ENCODE assay signal across 12 cellular contexts in the genomic region with DNA sequence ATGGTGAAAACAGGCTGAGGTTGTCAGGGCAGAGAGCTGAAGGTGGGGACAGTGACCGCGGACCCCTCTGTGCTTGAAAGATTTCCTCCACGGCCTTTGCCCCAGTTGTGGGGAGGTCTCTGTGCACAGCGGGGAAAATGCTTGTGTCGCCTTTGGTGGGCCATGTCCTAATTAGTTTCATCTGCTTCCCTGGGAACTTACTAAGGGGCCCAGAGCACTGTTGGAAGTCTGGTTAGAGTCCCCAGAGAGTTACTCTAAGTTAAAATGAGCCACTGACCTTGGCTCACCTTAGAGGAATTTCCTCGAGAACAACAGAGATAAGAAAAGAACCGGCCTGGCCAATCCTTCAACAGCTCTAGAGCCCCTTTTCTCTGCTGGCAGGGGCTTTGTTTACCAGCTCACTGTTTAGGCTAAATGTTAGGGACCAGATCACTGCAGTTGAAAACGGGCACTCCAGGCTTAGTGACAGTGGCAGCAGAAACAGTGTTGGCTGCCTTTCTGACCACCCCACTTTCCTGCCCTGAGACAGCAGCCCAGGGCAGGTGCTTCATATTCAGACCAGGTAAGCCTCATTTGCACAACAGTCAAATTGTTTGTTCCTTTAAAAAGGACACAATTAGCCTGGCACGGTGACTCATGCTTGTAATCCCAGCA. TPM values are rescaled to one million over a fixed set of nuclear protein-coding genes. Genes with fewer than 3 reads are reported as not detected.
DNase-seq lines count a peak whose midpoint lies in the region; ATAC-seq and TF ChIP-seq lines count a peak whose summit lies in the region.
"Had no signal": no experiment of that assay in that cellular context is flagged by ENCODE, and none has a peak within 500 bp of the region (broad histone marks: within the 10 kb centered on the region; RNA-seq: fewer than 3 reads in every experiment).

No MANE protein-coding gene starts in this region.

- intact Hi-C loops in Right ventricle myocardium superior (cut with DNase I), result no loop called here

- H2AFZ ChIP-seq in SK-N-SH (ENCODE audit: low read depth) (no peak overlapping the region), neural progenitor cell (replicated peaks) (no peak overlapping the region)

- H3K4me1 ChIP-seq in SK-N-SH (ENCODE audit: control insufficient read depth in 1 of 2, insufficient read depth in 2 of 2, low read depth in 1 of 2, low read length in 1 of 2) (peaks cover 20 to 37% of the 10 kb centered on the region in 2 experiments), neural progenitor cell (no peaks in the 10 kb centered on the region)

- POLR2A ChIA-PET in AG04450 (lab: Yijun Ruan, JAX), result interaction anchor here (0.6 to 1.5 kb wide), 2 partner anchors 24 to 52 kb away, joined by 5 to 6 read pairs; partner anchors contain the start of gene TPST1
- POLR2A ChIA-PET in SK-N-SH (lab: Yijun Ruan, JAX), result interaction anchor here (1.5 to 3.0 kb wide), 2 partner anchors 12 to 37 kb away, joined by 7 to 8 read pairs; partner anchors contain the start of gene CRCP

- TF ChIP-seq EP300 in SK-N-SH (IDR thresholded peaks at IDR 0.05; ENCODE audit: borderline replicate concordance in 1 of 2, low read depth in 1 of 2, low read length in 1 of 2), result no peak

- H3K27me3 Mint-ChIP-seq in neural progenitor cell (ENCODE audit: insufficient read depth, low read depth), result no peaks in the 10 kb centered on the region
- H3K27me3 Mint-ChIP-seq: activated CD4-positive, alpha-beta memory T cell treated with anti-CD3 and anti-CD28 coated beads, Interleukin-2, amount 10 ng/mL, durations not matched to agents 7 days and 5 days had no signal

- peak; percentile 64 for ATAC-seq in Right ventricle myocardium superior (ENCODE audit: poor library complexity)
- no peak for ATAC-seq in GM19035 (IDR thresholded peaks at IDR 0.05; ENCODE audit: unreplicated experiment)

- no peak overlapping the region for H3K27ac Mint-ChIP-seq in neural progenitor cell

- H3K36me3 ChIP-seq in SK-N-SH (replicated peaks in 1 of 2; ENCODE audit: control insufficient read depth in 1 of 2, insufficient read depth in 2 of 2, low read length in 1 of 2) (peaks cover 15 to 51% of the 10 kb centered on the region in 2 experiments), neural progenitor cell (peaks cover 3% of the 10 kb centered on the region)

- no peaks in the 10 kb centered on the region for H3K9me2 ChIP-seq in SK-N-SH

- TF ChIP-seq CTCF in AG04450 (IDR thresholded peaks at IDR 0.05; ENCODE audit: low read depth, low read length), result no peak
- no peak for TF ChIP-seq CTCF in SK-N-SH (IDR thresholded peaks at IDR 0.05)
- no peak for TF ChIP-seq CTCF in neural progenitor cell (IDR thresholded peaks at IDR 0.05)

- H3K9ac ChIP-seq in SK-N-SH, result no peak overlapping the region
- H3K9ac ChIP-seq in neural progenitor cell, result no peak overlapping the region

- WGBS in SK-N-SH (ENCODE audit: low lambda C conversion rate), result 59% methylated on average over 9 of the region's 9 CpGs

- peaks cover 25% of the 10 kb centered on the region for H3K79me2 ChIP-seq in SK-N-SH (ENCODE audit: insufficient read depth)
- H3K79me2 ChIP-seq in neural progenitor cell (ENCODE audit: low read depth), result no peaks in the 10 kb centered on the region

- H3F3A ChIP-seq in SK-N-SH (replicated peaks; ENCODE audit: insufficient read depth) (peaks cover 9% of the 10 kb centered on the region), neural progenitor cell (ENCODE audit: low read depth) (peaks cover 12% of the 10 kb centered on the region)

- no peak for DNase-seq in AG04450 (ENCODE audit: low read depth, low spot score)
- peak; percentile 34 for DNase-seq in SK-N-SH
- no peak for DNase-seq in Right ventricle myocardium superior
- DNase-seq in neural progenitor cell (ENCODE audit: low spot score), result peak; percentile 37
- no peak for DNase-seq in stimulated activated CD4-positive, alpha-beta T cell treated with anti-CD3 and anti-CD28 coated beads, Interleukin-4, amount 100 ng/mL, for 24 hours
- no peak for DNase-seq in AML-193 (lab: John Stamatoyannopoulos, UW)
- DNase-seq in NCI-H1417 (lab: John Stamatoyannopoulos, UW), result no peak
- DNase-seq: activated CD4-positive, alpha-beta memory T cell treated with anti-CD3 and anti-CD28 coated beads, Interleukin-2, amount 10 ng/mL, durations not matched to agents 7 days and 5 days; NCI-H2081 treated with DMSO at 0.1 percent for 48 hours; SHP77; stimulated activated CD4-positive, alpha-beta T cell treated with anti-CD3 and anti-CD28 coated beads, Interleukin-15, amount 100 ng/mL, for 24 hours had no signal

- H3K4me2 ChIP-seq in SK-N-SH (peak overlapping the region; percentile 31; the same call in 1 of the 2 replicates), neural progenitor cell (no peak overlapping the region)

- H3K27me3 ChIP-seq in AG04450 (ENCODE audit: control insufficient read depth, insufficient read depth, low read length), result no peaks in the 10 kb centered on the region
- H3K27me3 ChIP-seq in SK-N-SH (ENCODE audit: insufficient read depth), result no peaks in the 10 kb centered on the region
- no peaks in the 10 kb centered on the region for H3K27me3 ChIP-seq in neural progenitor cell

- H3K27ac ChIP-seq in AG04450 (ENCODE audit: low read depth, low read length), result peak overlapping the region; percentile 95
- H3K27ac ChIP-seq in SK-N-SH (ENCODE audit: low read depth in 2 of 2, low read length in 1 of 2), result peak overlapping the region; percentile 14 to 84
- peak overlapping the region; percentile 66 for H3K27ac ChIP-seq in neural progenitor cell

- no peak for TF ChIP-seq RAD21 in SK-N-SH (IDR thresholded peaks at IDR 0.05; ENCODE audit: low read length)

- no peaks in the 10 kb centered on the region for H4K20me1 ChIP-seq in SK-N-SH (ENCODE audit: insufficient read depth)
- peaks cover 4% of the 10 kb centered on the region for H4K20me1 ChIP-seq in neural progenitor cell (ENCODE audit: low read depth)

- H3K4me3 Mint-ChIP-seq in neural progenitor cell, result no peak overlapping the region
- H3K4me3 Mint-ChIP-seq: activated CD4-positive, alpha-beta memory T cell treated with anti-CD3 and anti-CD28 coated beads, Interleukin-2, amount 10 ng/mL, durations not matched to agents 7 days and 5 days had no signal

- H3K36me3 Mint-ChIP-seq in neural progenitor cell, result peaks cover 20% of the 10 kb centered on the region

- CTCF ChIA-PET in AG04450 (lab: Charles Lee), result interaction anchor here (0.8 to 2.6 kb wide), 2 partner anchors 12 to 341 kb away, joined by 3 to 10 read pairs; no protein-coding TSS in a partner anchor
- CTCF ChIA-PET in SK-N-SH (lab: Yijun Ruan, JAX), result interaction anchor here (1.1 to 3.5 kb wide), 7 partner anchors 13 to 394 kb away, joined by 3 to 25 read pairs (median 5); partner anchors contain the start of gene TPST1

- H3K9me3 Mint-ChIP-seq in neural progenitor cell, result no peaks in the 10 kb centered on the region
- H3K9me3 Mint-ChIP-seq: activated CD4-positive, alpha-beta memory T cell treated with anti-CD3 and anti-CD28 coated beads, Interleukin-2, amount 10 ng/mL, durations not matched to agents 7 days and 5 days had no signal

- H3K4me3 ChIP-seq in AG04450 (ENCODE audit: low read depth, low read length), result no peak overlapping the region
- no peak overlapping the region for H3K4me3 ChIP-seq in SK-N-SH (ENCODE audit: low read depth in 2 of 2, low read length in 1 of 2)
- H3K4me3 ChIP-seq in neural progenitor cell, result no peak overlapping the region

- H3K9me3 ChIP-seq in AG04450 (ENCODE audit: control insufficient read depth, insufficient read depth, low read length), result no peaks in the 10 kb centered on the region; the same call in 1 of the 2 replicates
- H3K9me3 ChIP-seq in SK-N-SH, result no peaks in the 10 kb centered on the region
- no peaks in the 10 kb centered on the region for H3K9me3 ChIP-seq in neural progenitor cell (ENCODE audit: low read depth)

- H3K4me1 Mint-ChIP-seq in neural progenitor cell, result no peaks in the 10 kb centered on the region

TF ChIP-seq in SK-N-SH, 30 proteins besides CTCF, POLR2A, EP300 and RAD21:
- TF ChIP-seq TCF12 (IDR thresholded peaks at IDR 0.05), result peak; percentile 33; the same call in 1 of the 2 replicates
- TF ChIP-seq MEF2A (IDR thresholded peaks at IDR 0.05; ENCODE audit: borderline replicate concordance, low read depth), result no peak
TF ChIP-seq in SK-N-SH: peak in this region for 1.

RNA-seq across cellular contexts. Expression of gene CRCP, which starts 38.0 kb away (rescaled TPM):
- polyA plus RNA-seq in AG04450 (2011; rRNA removed) (26.0 and 28.5 TPM in 2 replicates), SK-N-SH (2012; rRNA removed) (34.0 and 34.1 TPM in 2 replicates)
- polyA minus RNA-seq in AG04450 (2011; rRNA and poly(A)+ RNA removed), result 42.5 and 46.2 TPM in 2 replicates
- 33.3 and 35.7 TPM in 2 replicates for polyA plus RNA-seq in SK-N-SH (2012; cell fraction: cytosol; rRNA removed)
- 40.7 and 57.5 TPM in 2 replicates for polyA plus RNA-seq in SK-N-SH (2012; cell fraction: nucleus; rRNA removed)
- total RNA-seq in Right ventricle myocardium superior (22.3 TPM), neural progenitor cell (ENCODE audit: low replicate concordance) (30.0 and 37.9 TPM in 2 replicates)

RNA-seq across cellular contexts. Expression of gene TPST1, which starts 52.5 kb away (rescaled TPM):
- polyA plus RNA-seq in AG04450 (2011; rRNA removed), result 119 and 129 TPM in 2 replicates
- polyA minus RNA-seq in AG04450 (2011; rRNA and poly(A)+ RNA removed), result 171 and 190 TPM in 2 replicates
- polyA plus RNA-seq in SK-N-SH (2012; rRNA removed), result 36.4 and 46.4 TPM in 2 replicates
- polyA plus RNA-seq in SK-N-SH (2012; cell fraction: cytosol; rRNA removed), result 45.8 and 45.9 TPM in 2 replicates
- polyA plus RNA-seq in SK-N-SH (2012; cell fraction: nucleus; rRNA removed), result 20.5 and 33.6 TPM in 2 replicates
- total RNA-seq in Right ventricle myocardium superior, result 5.1 TPM
- 24.9 and 29.8 TPM in 2 replicates for total RNA-seq in neural progenitor cell (ENCODE audit: low replicate concordance)

Comparison
In these comparisons a context has a peak if more than half of its experiments do, and no peak if none do; other contexts are left out.
1. DNase-seq: peak in SK-N-SH (single experiment) and neural progenitor cell (single experiment); none in AG04450 (single experiment), Right ventricle myocardium superior (single experiment), stimulated activated CD4-positive, alpha-beta T cell treated with anti-CD3 and anti-CD28 coated beads, Interleukin-4, amount 100 ng/mL, for 24 hours (single experiment), AML-193 (0 of 2) and NCI-H1417 (0 of 3).
2. Peak in every context shown above with its lines, with median percentiles within 50 percentile points of each other: H3K27ac ChIP-seq.